In the genomic region with DNA sequence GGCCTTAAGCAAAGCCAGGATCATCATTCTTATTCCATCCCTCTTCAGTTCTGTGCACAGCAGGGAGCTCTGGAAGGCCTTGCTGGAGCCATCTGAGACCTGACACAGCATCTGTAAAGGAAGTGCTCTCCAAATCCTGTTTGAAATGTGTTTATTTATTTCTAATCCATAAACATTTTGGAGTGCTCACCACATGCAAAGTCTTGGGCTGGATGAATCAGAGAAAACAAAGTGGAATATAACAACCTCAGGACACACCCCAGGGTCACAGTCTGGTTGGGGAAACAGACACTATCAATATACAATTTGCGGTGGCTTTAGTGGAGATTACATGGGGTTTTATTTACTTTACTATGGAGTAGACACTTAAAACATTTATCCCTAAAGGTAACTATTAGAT, we compare ENCODE assay signal across 19 cellular contexts. TPM values are rescaled to one million over a fixed set of nuclear protein-coding genes. Genes with fewer than 3 reads are reported as not detected.
DNase-seq lines count a peak whose midpoint lies in the region; ATAC-seq, FAIRE-seq and TF ChIP-seq lines count a peak whose summit lies in the region.
"Had no signal": no experiment of that assay in that cellular context is flagged by ENCODE, and none has a peak within 500 bp of the region (broad histone marks: within the 10 kb centered on the region; RNA-seq: fewer than 3 reads in every experiment).

No MANE protein-coding gene starts in this region.

- FAIRE-seq in TTC549 (lab: Jason Lieb, UNC) (peak; percentile 82), small intestine (lab: Jason Lieb, UNC) (no peak)
- FAIRE-seq: GM12878 had no signal

- H3K4me1 ChIP-seq in small intestine (ENCODE audit: control insufficient read depth in 2 of 2, insufficient read depth in 1 of 2, low read depth in 1 of 2, low read length in 1 of 2) (no peaks in the 10 kb centered on the region), colonic mucosa (no peaks in the 10 kb centered on the region)
- H3K4me1 ChIP-seq: BLaER1, Caco-2 had no signal

- no peak for ATAC-seq in left ventricle myocardium superior
- ATAC-seq: GM12878 had no signal

- TF ChIP-seq CTCF in colonic mucosa (IDR thresholded peaks at IDR 0.05) = no peak

- 17 to 68% (median 42%) methylated on average over 1 of the region's 1 CpG for WGBS in small intestine, 3 donors

- no peak overlapping the region for H3K4me3 ChIP-seq in small intestine (ENCODE audit: low read depth in 1 of 2, low read length in 2 of 2)
- H3K4me3 ChIP-seq in colonic mucosa = no peak overlapping the region
- H3K4me3 ChIP-seq: BLaER1, GM12878, GM23248 had no signal

- H3K27me3 ChIP-seq in small intestine (ENCODE audit: control insufficient read depth in 2 of 2, insufficient read depth in 2 of 2, low read length in 2 of 2) (no peaks in the 10 kb centered on the region), colonic mucosa (no peaks in the 10 kb centered on the region)
- H3K27me3 ChIP-seq: BLaER1 had no signal

- H3K27ac ChIP-seq in small intestine (ENCODE audit: low read depth in 1 of 2, low read length in 1 of 2) = no peak overlapping the region
- H3K27ac ChIP-seq in colonic mucosa = no peak overlapping the region
- H3K27ac ChIP-seq: 22Rv1, BLaER1, GM23248, HL-60 had no signal

- H3K36me3 ChIP-seq in small intestine (ENCODE audit: control insufficient read depth in 2 of 2, insufficient read depth in 2 of 2, low read length in 2 of 2) = no peaks in the 10 kb centered on the region
- H3K36me3 ChIP-seq in colonic mucosa = no peaks in the 10 kb centered on the region
- H3K36me3 ChIP-seq: BLaER1 had no signal

- intact Hi-C loops in left ventricle myocardium superior (cut with micrococcal nuclease) (no loop called here), colonic mucosa (cut with DNase I) (no loop called here)

- DNase-seq in DMS53 (lab: John Stamatoyannopoulos, UW) = peak; percentile 7
- DNase-seq in DMS53 treated with DMSO at 0.1 percent for 48 hours (lab: John Stamatoyannopoulos, UW; ENCODE audit: unreplicated experiment) = no peak
- peak; percentile 54 for DNase-seq in LoVo (ENCODE audit: low spot score)
- DNase-seq in small intestine = peak; percentile 22
- no peak for DNase-seq in left ventricle myocardium superior
- DNase-seq in NCI-H524 (lab: John Stamatoyannopoulos, UW) = no peak
- DNase-seq in colonic mucosa = no peak
- DNase-seq: AML-193; Caco-2; CD8-positive, alpha-beta memory T cell; GM23248; H7; HFFc6 had no signal

- H3K9ac ChIP-seq in colonic mucosa (ENCODE audit: low read depth in 2 of 2, low read length in 2 of 2) = no peak overlapping the region
- H3K9ac ChIP-seq: BLaER1, GM23248 had no signal

- H3K9me3 ChIP-seq in small intestine (ENCODE audit: control insufficient read depth, low read depth) = no peaks in the 10 kb centered on the region
- H3K9me3 ChIP-seq in colonic mucosa = no peaks in the 10 kb centered on the region

RNA-seq across cellular contexts. Expression of gene BMP4, which starts 54.3 kb away (rescaled TPM):
- 10 to 100 TPM in 1 of 3 donors, 1 to 10 TPM in 2; 1.6 to 11.7 (median 4.3) TPM for polyA plus RNA-seq in small intestine
- total RNA-seq in left ventricle myocardium superior (7.1 TPM), colonic mucosa (10 to 100 TPM; 11.7 to 14.5 TPM)
- total RNA-seq: A673, GM23248 had no signal
- polyA plus RNA-seq: CD8-positive, alpha-beta memory T cell; GM23248 had no signal

Comparison
In these comparisons a context has a peak if more than half of its experiments do, and no peak if none do; other contexts are left out.
1. DNase-seq: peak in DMS53 (single experiment), LoVo (single experiment) and small intestine (single experiment); none in DMS53 treated with DMSO at 0.1 percent for 48 hours (single experiment), left ventricle myocardium superior (single experiment), NCI-H524 (0 of 2) and colonic mucosa (single experiment).